In genomic region chr9:114366334-114367128, GRCh38 we compare ENCODE assay signal across 9 cellular contexts. TPM values are rescaled to one million over a fixed set of nuclear protein-coding genes. Genes with fewer than 3 reads are reported as not detected.
DNase-seq lines count a peak whose midpoint lies in the region; ATAC-seq and TF ChIP-seq lines count a peak whose summit lies in the region.
"Had no signal": no experiment of that assay in that cellular context is flagged by ENCODE, and none has a peak within 500 bp of the region (broad histone marks: within the 10 kb centered on the region; RNA-seq: fewer than 3 reads in every experiment).

No MANE protein-coding gene starts in this region.

- no TSS peak for BruUV-seq in PC-9 (replicated peaks; lab: Mats Ljungman, UMichigan)

- H3K79me2 ChIP-seq in PC-9 (ENCODE audit: low read depth), result no peaks in the 10 kb centered on the region
- no peaks in the 10 kb centered on the region for H3K79me2 ChIP-seq in smooth muscle cell (ENCODE audit: low read depth)

- H3K4me1 ChIP-seq in PC-9 (replicated peaks; ENCODE audit: insufficient read depth) (peaks cover 38% of the 10 kb centered on the region), smooth muscle cell (ENCODE audit: low read depth) (no peaks in the 10 kb centered on the region)

- H3K4me3 ChIP-seq in PC-9 (no peak overlapping the region), smooth muscle cell (no peak overlapping the region)

- peak; percentile 72 for ATAC-seq in activated CD4-positive, alpha-beta T cell treated with anti-CD3 and anti-CD28 coated beads for 36 hours
- peak; percentile 39 for ATAC-seq in HG02884 (IDR thresholded peaks at IDR 0.05; ENCODE audit: unreplicated experiment)
- ATAC-seq in effector memory CD8-positive, alpha-beta T cell (replicated peaks), result peak; percentile 43

- H3K9me2 ChIP-seq in PC-9 (ENCODE audit: insufficient read depth), result no peaks in the 10 kb centered on the region

- CTCF ChIA-PET in activated CD4-positive, alpha-beta T cell treated with anti-CD3 and anti-CD28 coated beads for 36 hours (lab: Charles Lee), result interaction anchor here (0.8 to 4.5 kb wide), 6 partner anchors 13 to 39 kb away, joined by 3 to 34 read pairs (median 5); partner anchors contain the start of gene AKNA
- CTCF ChIA-PET in PC-9 (lab: Charles Lee), result interaction anchor here (0.6 kb wide), 1 partner anchor 385 kb away, joined by 11 read pairs; no protein-coding TSS in a partner anchor

- H3K4me3 Mint-ChIP-seq in activated CD4-positive, alpha-beta T cell treated with anti-CD3 and anti-CD28 coated beads for 36 hours, result peak overlapping the region; percentile 16
- peak overlapping the region; percentile 52 to 79 for H3K4me3 Mint-ChIP-seq in effector memory CD8-positive, alpha-beta T cell

- H3K4me2 ChIP-seq in PC-9 (peak overlapping the region; percentile 35), smooth muscle cell (peak overlapping the region; percentile 35)

- H3K36me3 Mint-ChIP-seq in activated CD4-positive, alpha-beta T cell treated with anti-CD3 and anti-CD28 coated beads for 36 hours (ENCODE audit: low read depth), result peaks cover 87% of the 10 kb centered on the region
- peaks cover 95% of the 10 kb centered on the region for H3K36me3 Mint-ChIP-seq in effector memory CD8-positive, alpha-beta T cell (ENCODE audit: insufficient read depth)

- H3K36me3 ChIP-seq in PC-9 (ENCODE audit: low read depth) (no peaks in the 10 kb centered on the region), smooth muscle cell (ENCODE audit: low read depth) (no peaks in the 10 kb centered on the region)

- no peaks in the 10 kb centered on the region for H3K27me3 ChIP-seq in PC-9 (ENCODE audit: insufficient read depth, low read depth)
- H3K27me3 ChIP-seq in smooth muscle cell (ENCODE audit: low read depth), result no peaks in the 10 kb centered on the region

- WGBS in smooth muscle cell (ENCODE audit: low lambda C conversion rate), result 45% methylated on average over 10 of the region's 10 CpGs

- H3K9me3 Mint-ChIP-seq in activated CD4-positive, alpha-beta T cell treated with anti-CD3 and anti-CD28 coated beads for 36 hours (ENCODE audit: low read depth), result peaks cover 2% of the 10 kb centered on the region
- no peaks in the 10 kb centered on the region for H3K9me3 Mint-ChIP-seq in effector memory CD8-positive, alpha-beta T cell

- H3K9me3 ChIP-seq in PC-9 (ENCODE audit: insufficient read depth, low read depth), result no peaks in the 10 kb centered on the region
- no peaks in the 10 kb centered on the region for H3K9me3 ChIP-seq in smooth muscle cell (replicated peaks; ENCODE audit: low read depth)

- H3K4me1 Mint-ChIP-seq in activated CD4-positive, alpha-beta T cell treated with anti-CD3 and anti-CD28 coated beads for 36 hours, result peaks cover 82% of the 10 kb centered on the region
- peaks cover 54 to 68% of the 10 kb centered on the region in 2 donors for H3K4me1 Mint-ChIP-seq in effector memory CD8-positive, alpha-beta T cell (ENCODE audit: low read depth in 2 of 2)

- H3K9ac ChIP-seq in smooth muscle cell (ENCODE audit: low read depth), result no peak overlapping the region

- H3K27me3 Mint-ChIP-seq in activated CD4-positive, alpha-beta T cell treated with anti-CD3 and anti-CD28 coated beads for 36 hours, result no peaks in the 10 kb centered on the region
- no peaks in the 10 kb centered on the region for H3K27me3 Mint-ChIP-seq in effector memory CD8-positive, alpha-beta T cell

- peak overlapping the region; percentile 12; the same call in 1 of the 2 replicates for H3K27ac ChIP-seq in PC-9
- peak overlapping the region; percentile 53 for H3K27ac ChIP-seq in smooth muscle cell (ENCODE audit: low read depth)
- H3K27ac ChIP-seq: C4-2B had no signal

- H3K27ac Mint-ChIP-seq in activated CD4-positive, alpha-beta T cell treated with anti-CD3 and anti-CD28 coated beads for 36 hours, result peak overlapping the region; percentile 84
- peak overlapping the region; percentile 76 to 84 for H3K27ac Mint-ChIP-seq in effector memory CD8-positive, alpha-beta T cell

- H3F3A ChIP-seq in PC-9 (ENCODE audit: insufficient read depth, low read depth) (peaks cover 34% of the 10 kb centered on the region; the same call in 1 of the 2 replicates), smooth muscle cell (ENCODE audit: low read depth) (peaks cover 14% of the 10 kb centered on the region)

- H4K20me1 ChIP-seq in PC-9 (ENCODE audit: insufficient read depth), result no peaks in the 10 kb centered on the region
- H4K20me1 ChIP-seq in smooth muscle cell (ENCODE audit: low read depth), result no peaks in the 10 kb centered on the region

- no peak overlapping the region for H2AFZ ChIP-seq in PC-9
- H2AFZ ChIP-seq in smooth muscle cell (ENCODE audit: low read depth), result no peak overlapping the region

- TF ChIP-seq CTCF in PC-9 (conservative IDR thresholded peaks at IDR 0.05) (no peak), smooth muscle cell (IDR thresholded peaks at IDR 0.05; ENCODE audit: borderline replicate concordance, insufficient read depth, poor library complexity, severe bottlenecking) (no peak)

- DNase-seq in activated CD4-positive, alpha-beta T cell treated with anti-CD3 and anti-CD28 coated beads for 36 hours, result peak; percentile 69
- no peak for DNase-seq in activated CD4-positive, alpha-beta T cell treated with anti-CD3 and anti-CD28 coated beads, Interleukin-2, amount 50 U/mL, for 4 hours
- DNase-seq in PC-9, result peak in 1 of 2 experiments; percentile 68
- peak in 2 of 3 experiments; percentile 38 to 47 for DNase-seq in effector memory CD8-positive, alpha-beta T cell
- no peak for DNase-seq in smooth muscle cell (lab: John Stamatoyannopoulos, UW; ENCODE audit: unreplicated experiment)
- DNase-seq in globus pallidus (ENCODE audit: low spot score), result no peak
- DNase-seq in islet precursor cell, result no peak

- intact Hi-C loops in activated CD4-positive, alpha-beta T cell treated with anti-CD3 and anti-CD28 coated beads for 36 hours (cut with DNase I, micrococcal nuclease), result loop anchor here (1.0 kb wide), 3 partner anchors 8 to 32 kb away; no protein-coding TSS in a partner anchor
- intact Hi-C loops in PC-9 (cut with micrococcal nuclease; ENCODE audit: unreplicated experiment), result no loop called here

- POLR2A ChIA-PET in activated CD4-positive, alpha-beta T cell treated with anti-CD3 and anti-CD28 coated beads for 36 hours (lab: Charles Lee), result interaction anchor here (0.7 to 1.2 kb wide), 3 partner anchors 19 to 222 kb away, joined by 3 to 4 read pairs (median 4); no protein-coding TSS in a partner anchor
- POLR2A ChIA-PET in PC-9 (lab: Charles Lee; ENCODE audit: unreplicated experiment), result no interaction called here

RNA-seq across cellular contexts. Expression of gene AKNA, which starts 21.3 kb away (rescaled TPM):
- 100 to 1,000 TPM; 135 to 141 TPM for total RNA-seq in activated CD4-positive, alpha-beta T cell treated with anti-CD3 and anti-CD28 coated beads for 36 hours
- total RNA-seq in PC-9 (2021) (11.5 and 14.4 TPM in 2 replicates), smooth muscle cell (3.0 and 4.7 TPM in 2 replicates)
- 2.8 and 3.2 TPM in 2 replicates for polyA plus RNA-seq in smooth muscle cell

RNA-seq across cellular contexts. Expression of gene ORM2, which starts 36.9 kb away (rescaled TPM):
- total RNA-seq in activated CD4-positive, alpha-beta T cell treated with anti-CD3 and anti-CD28 coated beads for 36 hours, result not detected
- not detected in 2 replicates for total RNA-seq in PC-9 (2021)
- total RNA-seq in smooth muscle cell, result 0.27 TPM in 1 of 2 replicates, not detected in the other
- polyA plus RNA-seq in smooth muscle cell, result not detected in 2 replicates

RNA-seq across cellular contexts. Expression of gene ORM1, which starts 43.6 kb away (rescaled TPM):
- not detected for total RNA-seq in activated CD4-positive, alpha-beta T cell treated with anti-CD3 and anti-CD28 coated beads for 36 hours
- total RNA-seq in PC-9 (2021) (not detected in 2 replicates), smooth muscle cell (not detected in 2 replicates)
- 0.46 and 0.74 TPM in 2 replicates for polyA plus RNA-seq in smooth muscle cell

Comparison
In these comparisons a context has a peak if more than half of its experiments do, and no peak if none do; other contexts are left out.
1. DNase-seq: peak in activated CD4-positive, alpha-beta T cell treated with anti-CD3 and anti-CD28 coated beads for 36 hours (single experiment) and effector memory CD8-positive, alpha-beta T cell (2 of 3); none in activated CD4-positive, alpha-beta T cell treated with anti-CD3 and anti-CD28 coated beads, Interleukin-2, amount 50 U/mL, for 4 hours (0 of 2), smooth muscle cell (single experiment), globus pallidus (single experiment) and islet precursor cell (single experiment).
2. Peak in every context shown above with its lines, with median percentiles within 50 percentile points of each other: ATAC-seq.